35 cellular contexts compared by ENCODE assay signal in genomic region chr16:87703835-87704375, GRCh38.
DNase-seq lines count a peak whose midpoint lies in the region; ATAC-seq, FAIRE-seq and TF ChIP-seq lines count a peak whose summit lies in the region.
"Had no signal": no experiment of that assay in that cellular context is flagged by ENCODE, and none has a peak within 500 bp of the region (broad histone marks: within the 10 kb centered on the region; RNA-seq: fewer than 3 reads in every experiment).

No MANE protein-coding gene starts in this region.

- TF ChIP-seq EP300 in HepG2 (IDR thresholded peaks at IDR 0.05; ENCODE audit: low read depth in 2 of 2, low read length in 2 of 2), result no peak
- no peak for TF ChIP-seq EP300 in HepG2 (CRISPR knock-in tag; IDR thresholded peaks at IDR 0.05; ENCODE audit: borderline replicate concordance)

- no peak overlapping the region for H3K9ac ChIP-seq in HepG2 (ENCODE audit: insufficient read depth, low read depth, low read length)

- no peak overlapping the region for H2AFZ ChIP-seq in HepG2 (ENCODE audit: low read length)

- H3K9me3 ChIP-seq in HepG2 (ENCODE audit: low read length), result no peaks in the 10 kb centered on the region
- H3K9me3 ChIP-seq: A549, esophagus squamous epithelium, mucosa of descending colon, pancreas had no signal

- CTCF ChIA-PET in T-cell (lab: Charles Lee) (no interaction called here), HepG2 (lab: Yijun Ruan, JAX; ENCODE audit: low intra/inter-chr PET ratio, low total read pairs) (no interaction called here)

- H4K20me1 ChIP-seq in HepG2 (ENCODE audit: insufficient read depth, low read length), result peaks cover 20% of the 10 kb centered on the region

- no peaks in the 10 kb centered on the region for H3K9me3 Mint-ChIP-seq in activated naive CD8-positive, alpha-beta T cell (ENCODE audit: low read depth)
- no peaks in the 10 kb centered on the region for H3K9me3 Mint-ChIP-seq in activated naive CD8-positive, alpha-beta T cell treated with anti-CD3 and anti-CD28 coated beads, Interleukin-2, amount 50 U/mL, for 24 hours
- H3K9me3 Mint-ChIP-seq in T-cell, result no peaks in the 10 kb centered on the region
- no peaks in the 10 kb centered on the region for H3K9me3 Mint-ChIP-seq in activated naive CD4-positive, alpha-beta T cell treated with anti-CD3 and anti-CD28 coated beads, Interleukin-2, amount 50 U/mL, for 72 hours
- H3K9me3 Mint-ChIP-seq: activated T-cell treated with anti-CD3 and anti-CD28 coated beads, Interleukin-2, amount 50 U/mL, for 4 hours; brain; CD8-positive, alpha-beta T cell; T-helper 2 cell treated with Interferon-gamma antibody and Interleukin-4, amounts not matched to agents 5 μg/mL and 100 μg/mL, for 36 hours had no signal

- H3K27ac ChIP-seq in HepG2 (ENCODE audit: extremely low read length, insufficient read depth, low read length), result no peak overlapping the region
- H3K27ac ChIP-seq: A549, esophagus squamous epithelium, foreskin keratinocyte, pancreas had no signal

- H3K79me2 ChIP-seq in HepG2 (ENCODE audit: insufficient read depth, low read length), result no peaks in the 10 kb centered on the region

- H3K27me3 Mint-ChIP-seq in activated naive CD8-positive, alpha-beta T cell, result no peaks in the 10 kb centered on the region
- H3K27me3 Mint-ChIP-seq in activated naive CD8-positive, alpha-beta T cell treated with anti-CD3 and anti-CD28 coated beads, Interleukin-2, amount 50 U/mL, for 24 hours, result no peaks in the 10 kb centered on the region
- no peaks in the 10 kb centered on the region for H3K27me3 Mint-ChIP-seq in T-cell
- H3K27me3 Mint-ChIP-seq: activated CD8-positive, alpha-beta memory T cell treated with anti-CD3 and anti-CD28 coated beads, Interleukin-2, amount 10 ng/mL, durations not matched to agents 7 days and 5 days; brain had no signal

- peak overlapping the region; percentile 47 for H3K4me3 Mint-ChIP-seq in activated naive CD8-positive, alpha-beta T cell
- no peak overlapping the region for H3K4me3 Mint-ChIP-seq in activated naive CD8-positive, alpha-beta T cell treated with anti-CD3 and anti-CD28 coated beads, Interleukin-2, amount 50 U/mL, for 24 hours
- H3K4me3 Mint-ChIP-seq in T-cell, result peak overlapping the region in 2 of 3 donors; percentile 3 to 75
- H3K4me3 Mint-ChIP-seq: activated CD8-positive, alpha-beta memory T cell treated with anti-CD3 and anti-CD28 coated beads, Interleukin-2, amount 10 ng/mL, durations not matched to agents 7 days and 5 days; brain had no signal

- no peak for FAIRE-seq in HepG2 (lab: Jason Lieb, UNC)
- FAIRE-seq in frontal cortex (lab: Jason Lieb, UNC), result no peak
- FAIRE-seq: A549, endometrium, GM18507, GM19239, pancreas, small intestine had no signal

- no peak overlapping the region for H3K4me2 ChIP-seq in HepG2 (ENCODE audit: low read depth, low read length)
- H3K4me2 ChIP-seq: A549 had no signal

- peaks cover 35 to 51% of the 10 kb centered on the region in 2 experiments for H3K36me3 ChIP-seq in HepG2 (replicated peaks in 1 of 2; ENCODE audit: control insufficient read depth in 1 of 2, insufficient read depth in 2 of 2, low read length in 2 of 2)

- TF ChIP-seq RAD21 in HepG2 (CRISPR knock-in tag; IDR thresholded peaks at IDR 0.05), result no peak

- no TSS peak for BruUV-seq in HepG2 (replicated peaks; lab: Mats Ljungman, UMichigan)

- intact Hi-C loops in HepG2 (cut with micrococcal nuclease; ENCODE audit: unreplicated experiment), result no loop called here

- ATAC-seq in activated naive CD8-positive, alpha-beta T cell treated with anti-CD3 and anti-CD28 coated beads, Interleukin-2, amount 50 U/mL, for 24 hours, result no peak
- no peak for ATAC-seq in T-cell (replicated peaks in 1 of 4)
- no peak for ATAC-seq in HepG2
- no peak for ATAC-seq in activated naive CD4-positive, alpha-beta T cell treated with anti-CD3 and anti-CD28 coated beads, Interleukin-2, amount 50 U/mL, for 72 hours
- ATAC-seq: A549; activated CD8-positive, alpha-beta memory T cell treated with anti-CD3 and anti-CD28 coated beads, Interleukin-2, amount 10 ng/mL, durations not matched to agents 7 days and 5 days; activated T-cell treated with anti-CD3 and anti-CD28 coated beads, Interleukin-2, amount 50 U/mL, for 4 hours; CD8-positive, alpha-beta T cell; foreskin keratinocyte; mucosa of descending colon; pancreas; Right ventricle myocardium inferior; SK-N-SH treated with all-trans-retinoic acid at 6 μM for 48 hours had no signal

- no peak overlapping the region for H3K27ac Mint-ChIP-seq in activated naive CD8-positive, alpha-beta T cell
- H3K27ac Mint-ChIP-seq in activated naive CD8-positive, alpha-beta T cell treated with anti-CD3 and anti-CD28 coated beads, Interleukin-2, amount 50 U/mL, for 24 hours, result no peak overlapping the region
- peak overlapping the region; percentile 72 to 76 for H3K27ac Mint-ChIP-seq in T-cell
- peak overlapping the region in 1 of 2 donors; percentile 62 for H3K27ac Mint-ChIP-seq in activated naive CD4-positive, alpha-beta T cell treated with anti-CD3 and anti-CD28 coated beads, Interleukin-2, amount 50 U/mL, for 72 hours
- H3K27ac Mint-ChIP-seq: T-helper 2 cell treated with Interferon-gamma antibody and Interleukin-4, amounts not matched to agents 5 μg/mL and 100 μg/mL, for 36 hours had no signal

- no peaks in the 10 kb centered on the region for H3K27me3 ChIP-seq in HepG2 (ENCODE audit: control insufficient read depth in 1 of 2, insufficient read depth in 2 of 2, low read length in 2 of 2)
- H3K27me3 ChIP-seq: dorsolateral prefrontal cortex, esophagus squamous epithelium, foreskin keratinocyte, pancreas had no signal

- H3K36me3 Mint-ChIP-seq in activated naive CD8-positive, alpha-beta T cell, result no peaks in the 10 kb centered on the region
- H3K36me3 Mint-ChIP-seq in activated naive CD8-positive, alpha-beta T cell treated with anti-CD3 and anti-CD28 coated beads, Interleukin-2, amount 50 U/mL, for 24 hours (ENCODE audit: low read depth), result peaks cover 33% of the 10 kb centered on the region
- H3K36me3 Mint-ChIP-seq in T-cell, result peaks cover 10% of the 10 kb centered on the region
- H3K36me3 Mint-ChIP-seq in activated naive CD4-positive, alpha-beta T cell treated with anti-CD3 and anti-CD28 coated beads, Interleukin-2, amount 50 U/mL, for 72 hours, result peaks cover 10 to 13% of the 10 kb centered on the region in 2 donors

- no peak for TF ChIP-seq CTCF in HepG2 (CRISPR knock-in tag; IDR thresholded peaks at IDR 0.05)

- H3K4me1 ChIP-seq in HepG2 (ENCODE audit: insufficient read depth, low read length), result peaks cover 20% of the 10 kb centered on the region
- H3K4me1 ChIP-seq: A549, foreskin keratinocyte, pancreas had no signal

- in situ Hi-C loops in HepG2 (cut with HindIII; ENCODE audit: extremely low pct_ligation_motif_present, low pct_unique_long_range_greater_than_20kb), result no loop called here

- POLR2A ChIA-PET in T-cell (lab: Charles Lee), result no interaction called here
- POLR2A ChIA-PET in HepG2 (lab: Yijun Ruan, JAX), result no interaction called here

- no peak overlapping the region for H3K4me3 ChIP-seq in HepG2 (replicated peaks in 1 of 3; ENCODE audit: insufficient read depth in 1 of 3, low read depth in 2 of 3, low read length in 3 of 3)
- H3K4me3 ChIP-seq: A549, dorsolateral prefrontal cortex, esophagus squamous epithelium, mucosa of descending colon, pancreas had no signal

- no peak for DNase-seq in activated naive CD8-positive, alpha-beta T cell treated with anti-CD3 and anti-CD28 coated beads, Interleukin-2, amount 50 U/mL, for 24 hours
- DNase-seq in T-cell (no peak), HepG2 (ENCODE audit: low spot score) (no peak), frontal cortex (ENCODE audit: low spot score in 2 of 2) (no peak), HUDEP-2 (lab: John Stamatoyannopoulos, UW; ENCODE audit: unreplicated experiment in 76 of 76) (no peak), NCI-H2081 treated with DMSO at 0.1 percent for 48 hours (lab: John Stamatoyannopoulos, UW) (no peak)
- DNase-seq in activated naive CD4-positive, alpha-beta T cell treated with anti-CD3 and anti-CD28 coated beads, Interleukin-2, amount 50 U/mL, for 72 hours (ENCODE audit: low spot score in 2 of 2), result no peak
- DNase-seq: activated CD8-positive, alpha-beta memory T cell treated with anti-CD3 and anti-CD28 coated beads, Interleukin-2, amount 10 ng/mL, durations not matched to agents 7 days and 5 days; activated gamma-delta T cell treated with Interleukin-2 at 50 U/mL for 16 hours; activated T-cell treated with anti-CD3 and anti-CD28 coated beads, Interleukin-2, amount 50 U/mL, for 4 hours; amniotic stem cell; CD8-positive, alpha-beta T cell; esophagus squamous epithelium; foreskin keratinocyte; hippocampal formation; Kasumi-1; mammary epithelial cell; mucosa of descending colon; NCI-H1417 treated with DMSO at 0.1 percent for 48 hours; NCI-H2029 treated with DMSO at 0.1 percent for 48 hours; NCI-H2227 treated with DMSO at 0.1 percent for 48 hours; NCI-H526; small intestine; stimulated activated naive CD4-positive, alpha-beta T cell treated with Interleukin-2 at 50 U/mL for 16 hours had no signal

- H3K4me1 Mint-ChIP-seq in activated naive CD8-positive, alpha-beta T cell (ENCODE audit: low read depth), result peaks cover 30% of the 10 kb centered on the region
- peaks cover 33% of the 10 kb centered on the region for H3K4me1 Mint-ChIP-seq in activated naive CD8-positive, alpha-beta T cell treated with anti-CD3 and anti-CD28 coated beads, Interleukin-2, amount 50 U/mL, for 24 hours
- peaks cover 40 to 53% (median 40%) of the 10 kb centered on the region in 3 donors for H3K4me1 Mint-ChIP-seq in T-cell

- no peak for TF ChIP-seq POLR2A in HepG2 (IDR thresholded peaks at IDR 0.05; ENCODE audit: insufficient read depth in 1 of 2, low read depth in 2 of 2, low read length in 2 of 2)

- 96% methylated on average over 29 of the region's 29 CpGs for WGBS in HepG2 (ENCODE audit: low lambda C conversion rate)

TF ChIP-seq in HepG2, 621 proteins besides CTCF, POLR2A, EP300 and RAD21 (continues in another document):
- TF ChIP-seq ZIK1 (CRISPR knock-in tag; IDR thresholded peaks at IDR 0.05; ENCODE audit: borderline replicate concordance, low read depth), result no peak

Comparison
In these comparisons a context has a peak if more than half of its experiments do, and no peak if none do; other contexts are left out.
1. H3K27ac Mint-ChIP-seq: peak in T-cell (2 of 2); none in activated naive CD8-positive, alpha-beta T cell (single experiment) and activated naive CD8-positive, alpha-beta T cell treated with anti-CD3 and anti-CD28 coated beads, Interleukin-2, amount 50 U/mL, for 24 hours (single experiment).